ENCODE assay signal across 16 cellular contexts in the genomic region with DNA sequence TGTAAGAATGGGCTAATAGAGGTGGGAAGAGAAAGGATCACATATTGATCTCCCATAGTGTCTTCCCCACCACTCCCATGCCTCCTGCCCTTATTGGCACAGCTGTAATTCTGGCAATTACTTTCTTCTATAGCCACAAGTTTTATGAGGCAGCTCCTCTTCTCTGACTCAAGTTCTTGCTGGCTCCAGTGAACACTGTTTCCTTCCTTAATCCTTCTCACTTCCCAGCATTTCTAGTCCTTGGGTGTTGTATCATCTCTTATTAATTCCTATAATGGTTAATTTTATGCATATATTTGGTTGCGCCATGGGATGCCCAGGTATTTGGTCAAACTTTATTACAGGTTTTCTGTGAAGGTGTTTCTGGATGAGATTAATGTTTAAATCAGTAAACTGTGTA.
"Had no signal": no experiment of that assay in that cellular context is flagged by ENCODE, and none has a peak within 500 bp of the region (broad histone marks: within the 10 kb centered on the region; RNA-seq: fewer than 3 reads in every experiment).

No MANE protein-coding gene starts in this region.

- H3K4me3 Mint-ChIP-seq: activated B cell treated with CpG ODN at 0.5 μM for 24 hours, memory B cell, neural progenitor cell, T-cell had no signal

- H3K36me3 Mint-ChIP-seq: memory B cell, neural progenitor cell, T-cell had no signal

- FAIRE-seq: bronchial epithelial cell had no signal

- DNase-seq: activated B cell treated with CpG ODN at 0.5 μM for 24 hours; activated CD4-positive, alpha-beta T cell treated with anti-CD3 and anti-CD28 coated beads for 48 hours; activated gamma-delta T cell treated with Interleukin-2 at 50 U/mL for 16 hours; effector CD4-positive, alpha-beta T cell; heart right ventricle; right lobe of liver; SIG-M5; stimulated activated CD4-positive, alpha-beta T cell treated with anti-CD3 and anti-CD28 coated beads, Interleukin-4, amount 100 ng/mL, for 1 hour; substantia nigra; T-cell; T-helper 9 cell; tibial artery had no signal

- H3K4me1 Mint-ChIP-seq: neural progenitor cell had no signal

- H3K27me3 Mint-ChIP-seq: activated B cell treated with CpG ODN at 0.5 μM for 24 hours, memory B cell, T-cell had no signal

- H3K27ac Mint-ChIP-seq: memory B cell, neural progenitor cell, T-cell had no signal

- ATAC-seq: heart right ventricle, right lobe of liver, SK-N-SH treated with all-trans-retinoic acid at 6 μM for 48 hours, T-cell had no signal
